ENCODE assay signal across 1 cellular context in the genomic region with DNA sequence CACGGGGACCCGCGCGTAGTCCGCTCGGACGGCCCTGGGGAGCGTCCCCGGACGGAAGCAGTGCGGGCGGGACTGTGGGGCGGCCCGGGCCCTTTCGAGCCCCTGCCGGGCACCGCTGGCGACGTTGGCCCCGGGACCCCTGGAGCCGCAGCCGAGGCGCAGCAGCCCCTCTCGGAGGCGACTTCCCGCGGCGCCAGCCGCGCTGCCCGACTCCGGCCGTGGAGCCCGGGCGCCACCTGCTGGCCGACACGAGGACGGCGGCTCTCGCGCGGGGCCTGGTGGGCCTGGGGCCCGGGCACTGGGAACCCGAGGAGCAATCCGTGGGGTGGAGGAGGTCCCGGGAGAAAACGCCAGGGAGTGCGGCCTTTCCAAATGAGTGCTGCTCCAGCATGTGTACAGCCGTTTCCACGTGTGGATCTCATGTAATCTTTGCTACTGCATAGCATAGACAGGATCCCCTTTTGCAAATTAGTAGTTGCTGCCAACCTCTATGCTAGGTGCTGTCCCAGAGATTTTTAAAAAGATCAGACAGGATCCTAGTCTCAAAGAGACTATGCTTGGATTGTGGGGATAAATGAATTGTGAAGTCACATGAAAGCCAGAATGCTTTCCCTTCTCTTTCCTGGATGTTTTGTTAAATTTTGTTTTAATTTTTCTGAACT.
A peak's percentile ranks its signal among the peaks of the same experiment; 100 is the strongest.
TF ChIP-seq lines count a peak whose summit lies in the region.

No MANE protein-coding gene starts in this region.

TF ChIP-seq in HepG2, 621 proteins besides CTCF, POLR2A, EP300 and RAD21 (continued from another document and continues in another):
- TF ChIP-seq NFKBIZ (CRISPR knock-in tag; IDR thresholded peaks at IDR 0.05) (no peak), SIN3A (IDR thresholded peaks at IDR 0.05; ENCODE audit: borderline replicate concordance, low read depth, low read length) (no peak), KLF13 (CRISPR knock-in tag; IDR thresholded peaks at IDR 0.05) (no peak), ZMYM3 (CRISPR knock-in tag; IDR thresholded peaks at IDR 0.05) (no peak), ZKSCAN5 (CRISPR knock-in tag; IDR thresholded peaks at IDR 0.05) (no peak), SALL1 (CRISPR knock-in tag; IDR thresholded peaks at IDR 0.05) (peak; percentile 54; the same call in 1 of the 2 replicates), ZNF101 (CRISPR knock-in tag; IDR thresholded peaks at IDR 0.05; ENCODE audit: borderline replicate concordance, low read depth) (no peak), SMAD3 (CRISPR knock-in tag; IDR thresholded peaks at IDR 0.05) (0 out of 2 replicates have a peak, but pooled peaks have one; percentile 44), ZNF883 (CRISPR knock-in tag; IDR thresholded peaks at IDR 0.05; ENCODE audit: not compliant biosample characterization) (peak; percentile 15), ZBTB42 (CRISPR knock-in tag; IDR thresholded peaks at IDR 0.05) (no peak), ZNF775 (CRISPR knock-in tag; IDR thresholded peaks at IDR 0.05; ENCODE audit: borderline replicate concordance) (no peak), FOXJ3 (CRISPR knock-in tag; IDR thresholded peaks at IDR 0.05; ENCODE audit: borderline replicate concordance) (no peak), ZNF766 (CRISPR knock-in tag; IDR thresholded peaks at IDR 0.05; ENCODE audit: borderline replicate concordance) (peak; percentile 60; the same call in 1 of the 2 replicates), JARID2 (CRISPR knock-in tag; IDR thresholded peaks at IDR 0.05; ENCODE audit: insufficient replicate concordance) (no peak), BORCS8-MEF2B (CRISPR knock-in tag; IDR thresholded peaks at IDR 0.05) (peak; percentile 54), GATAD2A (CRISPR knock-in tag; IDR thresholded peaks at IDR 0.05) (no peak), CEBPB (IDR thresholded peaks at IDR 0.05; ENCODE audit: borderline replicate concordance, low read depth, low read length) (no peak), JDP2 (CRISPR knock-in tag; IDR thresholded peaks at IDR 0.05; ENCODE audit: borderline replicate concordance) (no peak), ZNF547 (CRISPR knock-in tag; IDR thresholded peaks at IDR 0.05) (no peak; the same call in 1 of the 2 replicates), ARNT (IDR thresholded peaks at IDR 0.05) (no peak), SMARCE1 (IDR thresholded peaks at IDR 0.05; ENCODE audit: borderline replicate concordance) (no peak), PTBP1 (IDR thresholded peaks at IDR 0.05; ENCODE audit: low read depth, low read length, poor library complexity, severe bottlenecking) (no peak), NFATC3 (CRISPR knock-in tag; IDR thresholded peaks at IDR 0.05) (no peak), GLI4 (CRISPR knock-in tag; IDR thresholded peaks at IDR 0.05; ENCODE audit: borderline replicate concordance) (peak; percentile 85), ZNF484 (CRISPR knock-in tag; IDR thresholded peaks at IDR 0.05; ENCODE audit: borderline replicate concordance, low read depth) (no peak), ZNF350 (CRISPR knock-in tag; IDR thresholded peaks at IDR 0.05; ENCODE audit: borderline replicate concordance, low read depth) (no peak), HOXA7 (CRISPR knock-in tag; IDR thresholded peaks at IDR 0.05) (no peak), EZH2 (conservative IDR thresholded peaks at IDR 0.05; ENCODE audit: low read depth, low read length) (no peak), ZNF207 (IDR thresholded peaks at IDR 0.05; ENCODE audit: borderline replicate concordance) (no peak), ZFP1 (CRISPR knock-in tag; IDR thresholded peaks at IDR 0.05) (no peak), TP53 (CRISPR knock-in tag; conservative IDR thresholded peaks at IDR 0.05) (no peak), ZBTB21 (CRISPR knock-in tag; IDR thresholded peaks at IDR 0.05) (no peak), ZFAT (CRISPR knock-in tag; conservative IDR thresholded peaks at IDR 0.05) (no peak), CREM (IDR thresholded peaks at IDR 0.05) (no peak), CREM (CRISPR knock-in tag; IDR thresholded peaks at IDR 0.05) (no peak), HNF4G (IDR thresholded peaks at IDR 0.05; ENCODE audit: borderline replicate concordance, low read depth, low read length) (no peak), HNF4G (CRISPR knock-in tag; IDR thresholded peaks at IDR 0.05; ENCODE audit: borderline replicate concordance, low read depth) (no peak), NRL (CRISPR knock-in tag; IDR thresholded peaks at IDR 0.05; ENCODE audit: borderline replicate concordance) (no peak), ZNF562 (CRISPR knock-in tag; IDR thresholded peaks at IDR 0.05; ENCODE audit: borderline replicate concordance) (no peak), NFE2L1 (CRISPR knock-in tag; IDR thresholded peaks at IDR 0.05; ENCODE audit: borderline replicate concordance) (no peak), ZNF567 (CRISPR knock-in tag; IDR thresholded peaks at IDR 0.05; ENCODE audit: borderline replicate concordance) (no peak), ZKSCAN1 (IDR thresholded peaks at IDR 0.05; ENCODE audit: low read length) (no peak), RFX5 (IDR thresholded peaks at IDR 0.05; ENCODE audit: low read depth, low read length) (no peak), SRSF9 (IDR thresholded peaks at IDR 0.05; ENCODE audit: borderline replicate concordance, insufficient read depth, low read depth, low read length, poor library complexity, severe bottlenecking) (no peak), ZIK1 (CRISPR knock-in tag; IDR thresholded peaks at IDR 0.05; ENCODE audit: borderline replicate concordance, low read depth) (0 out of 2 replicates have a peak, but pooled peaks have one; percentile 27)
- TF ChIP-seq, protein P1, sequence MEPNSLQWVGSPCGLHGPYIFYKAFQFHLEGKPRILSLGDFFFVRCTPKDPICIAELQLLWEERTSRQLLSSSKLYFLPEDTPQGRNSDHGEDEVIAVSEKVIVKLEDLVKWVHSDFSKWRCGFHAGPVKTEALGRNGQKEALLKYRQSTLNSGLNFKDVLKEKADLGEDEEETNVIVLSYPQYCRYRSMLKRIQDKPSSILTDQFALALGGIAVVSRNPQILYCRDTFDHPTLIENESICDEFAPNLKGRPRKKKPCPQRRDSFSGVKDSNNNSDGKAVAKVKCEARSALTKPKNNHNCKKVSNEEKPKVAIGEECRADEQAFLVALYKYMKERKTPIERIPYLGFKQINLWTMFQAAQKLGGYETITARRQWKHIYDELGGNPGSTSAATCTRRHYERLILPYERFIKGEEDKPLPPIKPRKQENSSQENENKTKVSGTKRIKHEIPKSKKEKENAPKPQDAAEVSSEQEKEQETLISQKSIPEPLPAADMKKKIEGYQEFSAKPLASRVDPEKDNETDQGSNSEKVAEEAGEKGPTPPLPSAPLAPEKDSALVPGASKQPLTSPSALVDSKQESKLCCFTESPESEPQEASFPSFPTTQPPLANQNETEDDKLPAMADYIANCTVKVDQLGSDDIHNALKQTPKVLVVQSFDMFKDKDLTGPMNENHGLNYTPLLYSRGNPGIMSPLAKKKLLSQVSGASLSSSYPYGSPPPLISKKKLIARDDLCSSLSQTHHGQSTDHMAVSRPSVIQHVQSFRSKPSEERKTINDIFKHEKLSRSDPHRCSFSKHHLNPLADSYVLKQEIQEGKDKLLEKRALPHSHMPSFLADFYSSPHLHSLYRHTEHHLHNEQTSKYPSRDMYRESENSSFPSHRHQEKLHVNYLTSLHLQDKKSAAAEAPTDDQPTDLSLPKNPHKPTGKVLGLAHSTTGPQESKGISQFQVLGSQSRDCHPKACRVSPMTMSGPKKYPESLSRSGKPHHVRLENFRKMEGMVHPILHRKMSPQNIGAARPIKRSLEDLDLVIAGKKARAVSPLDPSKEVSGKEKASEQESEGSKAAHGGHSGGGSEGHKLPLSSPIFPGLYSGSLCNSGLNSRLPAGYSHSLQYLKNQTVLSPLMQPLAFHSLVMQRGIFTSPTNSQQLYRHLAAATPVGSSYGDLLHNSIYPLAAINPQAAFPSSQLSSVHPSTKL (CRISPR knock-in tag; IDR thresholded peaks at IDR 0.05): no peak
- TF ChIP-seq, protein P2, sequence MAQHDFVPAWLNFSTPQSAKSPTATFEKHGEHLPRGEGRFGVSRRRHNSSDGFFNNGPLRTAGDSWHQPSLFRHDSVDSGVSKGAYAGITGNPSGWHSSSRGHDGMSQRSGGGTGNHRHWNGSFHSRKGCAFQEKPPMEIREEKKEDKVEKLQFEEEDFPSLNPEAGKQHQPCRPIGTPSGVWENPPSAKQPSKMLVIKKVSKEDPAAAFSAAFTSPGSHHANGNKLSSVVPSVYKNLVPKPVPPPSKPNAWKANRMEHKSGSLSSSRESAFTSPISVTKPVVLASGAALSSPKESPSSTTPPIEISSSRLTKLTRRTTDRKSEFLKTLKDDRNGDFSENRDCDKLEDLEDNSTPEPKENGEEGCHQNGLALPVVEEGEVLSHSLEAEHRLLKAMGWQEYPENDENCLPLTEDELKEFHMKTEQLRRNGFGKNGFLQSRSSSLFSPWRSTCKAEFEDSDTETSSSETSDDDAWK (CRISPR knock-in tag; IDR thresholded peaks at IDR 0.05): no peak
- TF ChIP-seq, protein P3, sequence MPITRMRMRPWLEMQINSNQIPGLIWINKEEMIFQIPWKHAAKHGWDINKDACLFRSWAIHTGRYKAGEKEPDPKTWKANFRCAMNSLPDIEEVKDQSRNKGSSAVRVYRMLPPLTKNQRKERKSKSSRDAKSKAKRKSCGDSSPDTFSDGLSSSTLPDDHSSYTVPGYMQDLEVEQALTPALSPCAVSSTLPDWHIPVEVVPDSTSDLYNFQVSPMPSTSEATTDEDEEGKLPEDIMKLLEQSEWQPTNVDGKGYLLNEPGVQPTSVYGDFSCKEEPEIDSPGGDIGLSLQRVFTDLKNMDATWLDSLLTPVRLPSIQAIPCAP (CRISPR knock-in tag; IDR thresholded peaks at IDR 0.05; ENCODE audit: low read depth): no peak
- TF ChIP-seq, protein P4, sequence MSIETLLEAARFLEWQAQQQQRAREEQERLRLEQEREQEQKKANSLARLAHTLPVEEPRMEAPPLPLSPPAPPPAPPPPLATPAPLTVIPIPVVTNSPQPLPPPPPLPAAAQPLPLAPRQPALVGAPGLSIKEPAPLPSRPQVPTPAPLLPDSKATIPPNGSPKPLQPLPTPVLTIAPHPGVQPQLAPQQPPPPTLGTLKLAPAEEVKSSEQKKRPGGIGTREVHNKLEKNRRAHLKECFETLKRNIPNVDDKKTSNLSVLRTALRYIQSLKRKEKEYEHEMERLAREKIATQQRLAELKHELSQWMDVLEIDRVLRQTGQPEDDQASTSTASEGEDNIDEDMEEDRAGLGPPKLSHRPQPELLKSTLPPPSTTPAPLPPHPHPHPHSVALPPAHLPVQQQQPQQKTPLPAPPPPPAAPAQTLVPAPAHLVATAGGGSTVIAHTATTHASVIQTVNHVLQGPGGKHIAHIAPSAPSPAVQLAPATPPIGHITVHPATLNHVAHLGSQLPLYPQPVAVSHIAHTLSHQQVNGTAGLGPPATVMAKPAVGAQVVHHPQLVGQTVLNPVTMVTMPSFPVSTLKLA (IDR thresholded peaks at IDR 0.05): no peak
- TF ChIP-seq, protein P5, sequence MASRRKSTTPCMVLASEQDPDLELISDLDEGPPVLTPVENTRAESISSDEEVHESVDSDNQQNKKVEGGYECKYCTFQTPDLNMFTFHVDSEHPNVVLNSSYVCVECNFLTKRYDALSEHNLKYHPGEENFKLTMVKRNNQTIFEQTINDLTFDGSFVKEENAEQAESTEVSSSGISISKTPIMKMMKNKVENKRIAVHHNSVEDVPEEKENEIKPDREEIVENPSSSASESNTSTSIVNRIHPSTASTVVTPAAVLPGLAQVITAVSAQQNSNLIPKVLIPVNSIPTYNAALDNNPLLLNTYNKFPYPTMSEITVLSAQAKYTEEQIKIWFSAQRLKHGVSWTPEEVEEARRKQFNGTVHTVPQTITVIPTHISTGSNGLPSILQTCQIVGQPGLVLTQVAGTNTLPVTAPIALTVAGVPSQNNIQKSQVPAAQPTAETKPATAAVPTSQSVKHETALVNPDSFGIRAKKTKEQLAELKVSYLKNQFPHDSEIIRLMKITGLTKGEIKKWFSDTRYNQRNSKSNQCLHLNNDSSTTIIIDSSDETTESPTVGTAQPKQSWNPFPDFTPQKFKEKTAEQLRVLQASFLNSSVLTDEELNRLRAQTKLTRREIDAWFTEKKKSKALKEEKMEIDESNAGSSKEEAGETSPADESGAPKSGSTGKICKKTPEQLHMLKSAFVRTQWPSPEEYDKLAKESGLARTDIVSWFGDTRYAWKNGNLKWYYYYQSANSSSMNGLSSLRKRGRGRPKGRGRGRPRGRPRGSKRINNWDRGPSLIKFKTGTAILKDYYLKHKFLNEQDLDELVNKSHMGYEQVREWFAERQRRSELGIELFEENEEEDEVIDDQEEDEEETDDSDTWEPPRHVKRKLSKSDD (CRISPR knock-in tag; IDR thresholded peaks at IDR 0.05; ENCODE audit: low read depth): no peak
- TF ChIP-seq, protein P6, sequence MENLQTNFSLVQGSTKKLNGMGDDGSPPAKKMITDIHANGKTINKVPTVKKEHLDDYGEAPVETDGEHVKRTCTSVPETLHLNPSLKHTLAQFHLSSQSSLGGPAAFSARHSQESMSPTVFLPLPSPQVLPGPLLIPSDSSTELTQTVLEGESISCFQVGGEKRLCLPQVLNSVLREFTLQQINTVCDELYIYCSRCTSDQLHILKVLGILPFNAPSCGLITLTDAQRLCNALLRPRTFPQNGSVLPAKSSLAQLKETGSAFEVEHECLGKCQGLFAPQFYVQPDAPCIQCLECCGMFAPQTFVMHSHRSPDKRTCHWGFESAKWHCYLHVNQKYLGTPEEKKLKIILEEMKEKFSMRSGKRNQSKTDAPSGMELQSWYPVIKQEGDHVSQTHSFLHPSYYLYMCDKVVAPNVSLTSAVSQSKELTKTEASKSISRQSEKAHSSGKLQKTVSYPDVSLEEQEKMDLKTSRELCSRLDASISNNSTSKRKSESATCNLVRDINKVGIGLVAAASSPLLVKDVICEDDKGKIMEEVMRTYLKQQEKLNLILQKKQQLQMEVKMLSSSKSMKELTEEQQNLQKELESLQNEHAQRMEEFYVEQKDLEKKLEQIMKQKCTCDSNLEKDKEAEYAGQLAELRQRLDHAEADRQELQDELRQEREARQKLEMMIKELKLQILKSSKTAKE (CRISPR knock-in tag; IDR thresholded peaks at IDR 0.05; ENCODE audit: borderline replicate concordance): no peak
- TF ChIP-seq, protein P7, sequence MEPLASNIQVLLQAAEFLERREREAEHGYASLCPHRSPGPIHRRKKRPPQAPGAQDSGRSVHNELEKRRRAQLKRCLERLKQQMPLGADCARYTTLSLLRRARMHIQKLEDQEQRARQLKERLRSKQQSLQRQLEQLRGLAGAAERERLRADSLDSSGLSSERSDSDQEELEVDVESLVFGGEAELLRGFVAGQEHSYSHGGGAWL (CRISPR knock-in tag; IDR thresholded peaks at IDR 0.05): no peak; the same call in 1 of the 2 replicates
- TF ChIP-seq, protein P8, sequence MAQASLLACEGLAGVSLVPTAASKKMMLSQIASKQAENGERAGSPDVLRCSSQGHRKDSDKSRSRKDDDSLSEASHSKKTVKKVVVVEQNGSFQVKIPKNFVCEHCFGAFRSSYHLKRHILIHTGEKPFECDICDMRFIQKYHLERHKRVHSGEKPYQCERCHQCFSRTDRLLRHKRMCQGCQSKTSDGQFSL (CRISPR knock-in tag; IDR thresholded peaks at IDR 0.05): no peak
- TF ChIP-seq, protein P9, sequence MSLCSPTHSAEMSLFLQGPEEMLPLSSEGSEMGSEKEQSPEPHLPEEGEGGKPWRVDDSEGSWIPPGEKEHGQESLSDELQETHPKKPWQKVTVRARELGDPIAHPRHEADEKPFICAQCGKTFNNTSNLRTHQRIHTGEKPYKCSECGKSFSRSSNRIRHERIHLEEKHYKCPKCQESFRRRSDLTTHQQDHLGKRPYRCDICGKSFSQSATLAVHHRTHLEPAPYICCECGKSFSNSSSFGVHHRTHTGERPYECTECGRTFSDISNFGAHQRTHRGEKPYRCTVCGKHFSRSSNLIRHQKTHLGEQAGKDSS (CRISPR knock-in tag; IDR thresholded peaks at IDR 0.05; ENCODE audit: borderline replicate concordance, low read depth): 0 out of 2 replicates have a peak, but pooled peaks have one; percentile 13
